Comparison of ENCODE assay signal across 8 cellular contexts in genomic region chr10:115706482-115707076, GRCh38.
DNase-seq lines count a peak whose midpoint lies in the region; ATAC-seq and TF ChIP-seq lines count a peak whose summit lies in the region.

No MANE protein-coding gene starts in this region.

- no peak overlapping the region for H3K27ac Mint-ChIP-seq in activated T-helper 17 cell treated with anti-CD3 and anti-CD28 coated beads, Interleukin-2, amount 50 U/mL, for 72 hours
- H3K27ac Mint-ChIP-seq in activated CD4-positive, alpha-beta T cell treated with anti-CD3 and anti-CD28 coated beads, Interleukin-2, amount 10 ng/mL, durations not matched to agents 7 days and 5 days, result no peak overlapping the region

- no peak overlapping the region for H3K4me3 Mint-ChIP-seq in activated T-helper 17 cell treated with anti-CD3 and anti-CD28 coated beads, Interleukin-2, amount 50 U/mL, for 72 hours
- H3K4me3 Mint-ChIP-seq in activated CD4-positive, alpha-beta T cell treated with anti-CD3 and anti-CD28 coated beads, Interleukin-2, amount 10 ng/mL, durations not matched to agents 7 days and 5 days, result no peak overlapping the region

- H3K36me3 ChIP-seq in heart left ventricle (no peaks in the 10 kb centered on the region), right atrium auricular region (no peaks in the 10 kb centered on the region), OCI-LY1 (ENCODE audit: insufficient read depth, low read length) (no peaks in the 10 kb centered on the region), tibial artery (no peaks in the 10 kb centered on the region), vagina (no peaks in the 10 kb centered on the region)

- H3K4me1 Mint-ChIP-seq in activated T-helper 17 cell treated with anti-CD3 and anti-CD28 coated beads, Interleukin-2, amount 50 U/mL, for 72 hours, result no peaks in the 10 kb centered on the region
- no peaks in the 10 kb centered on the region for H3K4me1 Mint-ChIP-seq in activated CD4-positive, alpha-beta T cell treated with anti-CD3 and anti-CD28 coated beads, Interleukin-2, amount 10 ng/mL, durations not matched to agents 7 days and 5 days

- no peak for TF ChIP-seq POLR2A in heart left ventricle (IDR thresholded peaks at IDR 0.05)
- TF ChIP-seq POLR2A in vagina (IDR thresholded peaks at IDR 0.05), result no peak

- no peaks in the 10 kb centered on the region for H3K27me3 Mint-ChIP-seq in activated T-helper 17 cell treated with anti-CD3 and anti-CD28 coated beads, Interleukin-2, amount 50 U/mL, for 72 hours
- no peaks in the 10 kb centered on the region for H3K27me3 Mint-ChIP-seq in activated CD4-positive, alpha-beta T cell treated with anti-CD3 and anti-CD28 coated beads, Interleukin-2, amount 10 ng/mL, durations not matched to agents 7 days and 5 days

- 44 to 50% (median 46%) methylated on average over 2 of the region's 2 CpGs for WGBS in heart left ventricle, 4 donors

- H3K9ac ChIP-seq in OCI-LY1 (ENCODE audit: low read length), result no peak overlapping the region

- CTCF ChIA-PET in activated CD4-positive, alpha-beta T cell treated with anti-CD3 and anti-CD28 coated beads, Interleukin-2, amount 10 ng/mL, durations not matched to agents 7 days and 5 days (lab: Charles Lee), result no interaction called here

- intact Hi-C loops in heart left ventricle (cut with DNase I) (loop anchor here (5.0 to 10.0 kb wide), 5 partner anchors 578 to 681 kb away; no protein-coding TSS in a partner anchor), tibial artery (cut with DNase I; ENCODE audit: low total_unique reads) (loop anchor here (10.0 kb wide), 1 partner anchor 578 kb away; no protein-coding TSS in a partner anchor), vagina (cut with DNase I) (no loop called here)

- DNase-seq in heart left ventricle, result no peak
- DNase-seq in right atrium auricular region (ENCODE audit: low spot score), result no peak
- DNase-seq in fibroblast of the aortic adventitia (ENCODE audit: low read depth), result peak; percentile 44
- no peak for DNase-seq in tibial artery
- DNase-seq in vagina (ENCODE audit: extremely low spot score in 2 of 2), result no peak
- DNase-seq in activated CD4-positive, alpha-beta T cell treated with anti-CD3 and anti-CD28 coated beads, Interleukin-2, amount 10 ng/mL, durations not matched to agents 7 days and 5 days, result no peak

- ATAC-seq in heart left ventricle, result no peak
- no peak for ATAC-seq in activated T-helper 17 cell treated with anti-CD3 and anti-CD28 coated beads, Interleukin-2, amount 50 U/mL, for 72 hours (replicated peaks)

- H3K4me2 ChIP-seq in OCI-LY1 (ENCODE audit: low read length), result no peak overlapping the region

- TF ChIP-seq CTCF in heart left ventricle (IDR thresholded peaks at IDR 0.05) (peak; percentile 14 to 53 (median 34)), right atrium auricular region (IDR thresholded peaks at IDR 0.05) (peak in 1 of 2 donors; percentile 63), OCI-LY1 (IDR thresholded peaks at IDR 0.05; ENCODE audit: low read length) (peak; percentile 63), fibroblast of the aortic adventitia (IDR thresholded peaks at IDR 0.05; ENCODE audit: insufficient read depth, low read length) (peak; percentile 49), tibial artery (IDR thresholded peaks at IDR 0.05) (peak; percentile 41 to 60), vagina (IDR thresholded peaks at IDR 0.05) (peak in 1 of 3 experiments; percentile 22)

- H3K36me3 Mint-ChIP-seq in activated T-helper 17 cell treated with anti-CD3 and anti-CD28 coated beads, Interleukin-2, amount 50 U/mL, for 72 hours (ENCODE audit: low read depth), result no peaks in the 10 kb centered on the region
- no peaks in the 10 kb centered on the region for H3K36me3 Mint-ChIP-seq in activated CD4-positive, alpha-beta T cell treated with anti-CD3 and anti-CD28 coated beads, Interleukin-2, amount 10 ng/mL, durations not matched to agents 7 days and 5 days (ENCODE audit: low read depth)

- no peak overlapping the region for H3K27ac ChIP-seq in heart left ventricle
- H3K27ac ChIP-seq in right atrium auricular region, result no peak overlapping the region
- no peak overlapping the region for H3K27ac ChIP-seq in OCI-LY1 (ENCODE audit: low read depth, low read length, poor library complexity, severe bottlenecking)
- no peak overlapping the region for H3K27ac ChIP-seq in tibial artery
- H3K27ac ChIP-seq in vagina, result no peak overlapping the region

- H3K4me1 ChIP-seq in heart left ventricle (no peaks in the 10 kb centered on the region), right atrium auricular region (no peaks in the 10 kb centered on the region), OCI-LY1 (ENCODE audit: insufficient read depth, low read length, severe bottlenecking) (no peaks in the 10 kb centered on the region), tibial artery (peaks cover 0 to 7% (median 0%) of the 10 kb centered on the region in 4 donors), vagina (no peaks in the 10 kb centered on the region)

- no peaks in the 10 kb centered on the region for H3K27me3 ChIP-seq in heart left ventricle
- H3K27me3 ChIP-seq in right atrium auricular region, result no peaks in the 10 kb centered on the region
- H3K27me3 ChIP-seq in OCI-LY1 (ENCODE audit: insufficient read depth, low read length), result no peaks in the 10 kb centered on the region
- H3K27me3 ChIP-seq in tibial artery, result no peaks in the 10 kb centered on the region
- no peaks in the 10 kb centered on the region for H3K27me3 ChIP-seq in vagina

- no peaks in the 10 kb centered on the region for H3K9me2 ChIP-seq in OCI-LY1 (ENCODE audit: low read depth, low read length)

- no peaks in the 10 kb centered on the region for H3K79me2 ChIP-seq in OCI-LY1 (ENCODE audit: insufficient read depth, low read length)

- H3K4me3 ChIP-seq in heart left ventricle, result no peak overlapping the region
- no peak overlapping the region for H3K4me3 ChIP-seq in right atrium auricular region
- no peak overlapping the region for H3K4me3 ChIP-seq in OCI-LY1 (ENCODE audit: low read depth, low read length, poor library complexity, severe bottlenecking)
- H3K4me3 ChIP-seq in fibroblast of the aortic adventitia (ENCODE audit: low read depth, low read length), result no peak overlapping the region
- H3K4me3 ChIP-seq in tibial artery, result no peak overlapping the region
- H3K4me3 ChIP-seq in vagina, result no peak overlapping the region

- H4K20me1 ChIP-seq in OCI-LY1 (ENCODE audit: insufficient read depth, low read length), result no peaks in the 10 kb centered on the region

- peaks cover 3% of the 10 kb centered on the region for H3K9me3 Mint-ChIP-seq in activated T-helper 17 cell treated with anti-CD3 and anti-CD28 coated beads, Interleukin-2, amount 50 U/mL, for 72 hours
- no peaks in the 10 kb centered on the region for H3K9me3 Mint-ChIP-seq in activated CD4-positive, alpha-beta T cell treated with anti-CD3 and anti-CD28 coated beads, Interleukin-2, amount 10 ng/mL, durations not matched to agents 7 days and 5 days

- POLR2A ChIA-PET in activated CD4-positive, alpha-beta T cell treated with anti-CD3 and anti-CD28 coated beads, Interleukin-2, amount 10 ng/mL, durations not matched to agents 7 days and 5 days (lab: Charles Lee), result no interaction called here

- no peak overlapping the region for H2AFZ ChIP-seq in OCI-LY1 (ENCODE audit: low read length)

- H3F3A ChIP-seq in OCI-LY1 (ENCODE audit: insufficient read depth, low read length), result no peaks in the 10 kb centered on the region

- no peaks in the 10 kb centered on the region for H3K9me3 ChIP-seq in heart left ventricle
- no peaks in the 10 kb centered on the region for H3K9me3 ChIP-seq in right atrium auricular region
- H3K9me3 ChIP-seq in OCI-LY1 (ENCODE audit: low read length), result no peaks in the 10 kb centered on the region
- H3K9me3 ChIP-seq in tibial artery, result no peaks in the 10 kb centered on the region
- H3K9me3 ChIP-seq in vagina, result no peaks in the 10 kb centered on the region
